ENCODE assay signal across 37 cellular contexts in genomic region chr7:136302049-136302448, GRCh38.
"Had no signal": no experiment of that assay in that cellular context is flagged by ENCODE, and none has a peak within 500 bp of the region (broad histone marks: within the 10 kb centered on the region; RNA-seq: fewer than 3 reads in every experiment).

No MANE protein-coding gene starts in this region.

- H3K4me3 Mint-ChIP-seq: activated B cell treated with CpG ODN at 0.5 μM for 24 hours; activated CD4-positive, alpha-beta memory T cell treated with anti-CD3 and anti-CD28 coated beads for 36 hours; activated CD4-positive, alpha-beta T cell treated with anti-CD3 and anti-CD28 coated beads, Interleukin-2, amount 10 ng/mL, durations not matched to agents 24 days and 14 days; activated CD8-positive, alpha-beta T cell treated with anti-CD3 and anti-CD28 coated beads for 36 hours; activated naive CD4-positive, alpha-beta T cell treated with anti-CD3 and anti-CD28 coated beads for 36 hours; activated naive CD8-positive, alpha-beta T cell treated with anti-CD3 and anti-CD28 coated beads for 36 hours; activated T-cell treated with anti-CD3 and anti-CD28 coated beads, Interleukin-2, amount 50 U/mL, for 4 hours; activated T-cell treated with anti-CD3 and anti-CD28 coated beads, Interleukin-2, amount 50 U/mL, for 72 hours; activated T-helper 1 cell treated with anti-CD3 and anti-CD28 coated beads, Interleukin-12 subunit alpha, Interleukin-12 subunit beta, Interleukin-2, Interleukin-4 antibody, amounts not matched to agents 30 ng/mL and 10 ng/mL and 1 ng/mL, durations not matched to agents 14 hours and 24 hours and 36 hours; activated T-helper 17 cell treated with anti-CD3 and anti-CD28 coated beads, Interleukin-2, amount 50 U/mL, for 72 hours; brain; central memory CD8-positive, alpha-beta T cell; T-helper 1 cell treated with Interleukin-12 subunit alpha and Interleukin-12 subunit beta and Interleukin-4 antibody, amounts not matched to agents 30 μg/mL and 1 μg/mL, for 36 hours; T-helper 2 cell treated with Interferon-gamma antibody and Interleukin-4, amounts not matched to agents 5 μg/mL and 100 μg/mL, for 36 hours had no signal

- ATAC-seq: activated CD8-positive, alpha-beta T cell treated with anti-CD3 and anti-CD28 coated beads for 36 hours; activated naive CD4-positive, alpha-beta T cell treated with anti-CD3 and anti-CD28 coated beads, Interleukin-2, amount 50 U/mL, for 72 hours; activated T-cell treated with anti-CD3 and anti-CD28 coated beads, Interleukin-2, amount 50 U/mL, for 4 hours; activated T-cell treated with anti-CD3 and anti-CD28 coated beads, Interleukin-2, amount 50 U/mL, for 72 hours; activated T-helper 17 cell treated with anti-CD3 and anti-CD28 coated beads, Interleukin-2, amount 50 U/mL, for 72 hours had no signal

- H3K27ac ChIP-seq: adrenal gland, ascending aorta, cardiac muscle cell, VCaP had no signal

- DNase-seq: activated B cell treated with CpG ODN at 0.5 μM for 24 hours; activated CD4-positive, alpha-beta memory T cell treated with anti-CD3 and anti-CD28 coated beads for 36 hours; activated CD4-positive, alpha-beta T cell treated with anti-CD3 and anti-CD28 coated beads for 4 hours; activated CD4-positive, alpha-beta T cell treated with anti-CD3 and anti-CD28 coated beads, Interleukin-2, amount 10 ng/mL, durations not matched to agents 24 days and 14 days; activated CD4-positive, alpha-beta T cell treated with anti-CD3 and anti-CD28 coated beads, Interleukin-2, amount 50 U/mL, for 1 hour; activated CD4-positive, alpha-beta T cell treated with anti-CD3 and anti-CD28 coated beads, Interleukin-2, amount 50 U/mL, for 4 hours; activated CD4-positive, CD25-positive, alpha-beta regulatory T cell treated with anti-CD3 and anti-CD28 coated beads, Interleukin-2, amount 50 U/mL, for 72 hours; activated CD8-positive, alpha-beta memory T cell treated with anti-CD3 and anti-CD28 coated beads, Interleukin-2, amount 50 U/mL, for 4 hours; activated CD8-positive, alpha-beta T cell treated with anti-CD3 and anti-CD28 coated beads for 36 hours; activated effector memory CD4-positive, alpha-beta T cell treated with anti-CD3 and anti-CD28 coated beads, Interleukin-2, amount 50 U/mL, for 16 hours; activated gamma-delta T cell treated with Interleukin-2 at 50 U/mL for 16 hours; activated naive CD4-positive, alpha-beta T cell; activated naive CD4-positive, alpha-beta T cell treated with anti-CD3 and anti-CD28 coated beads for 36 hours; activated naive CD4-positive, alpha-beta T cell treated with anti-CD3 and anti-CD28 coated beads, Interleukin-2, amount 50 U/mL, for 16 hours; activated naive CD8-positive, alpha-beta T cell treated with anti-CD3 and anti-CD28 coated beads for 36 hours; activated T-cell treated with anti-CD3 and anti-CD28 coated beads for 4 hours; activated T-cell treated with anti-CD3 and anti-CD28 coated beads, Interleukin-2, amount 50 U/mL, for 1 hour; activated T-cell treated with anti-CD3 and anti-CD28 coated beads, Interleukin-2, amount 50 U/mL, for 4 hours; activated T-cell treated with anti-CD3 and anti-CD28 coated beads, Interleukin-2, amount 50 U/mL, for 72 hours; adrenal gland; amygdala; anterior cingulate cortex; caudate nucleus; cerebellar nuclear complex; T-helper 1 cell; T-helper 2 cell; T-helper 9 cell had no signal

- H3K36me3 Mint-ChIP-seq: activated CD4-positive, alpha-beta memory T cell treated with anti-CD3 and anti-CD28 coated beads for 36 hours; activated naive CD4-positive, alpha-beta T cell treated with anti-CD3 and anti-CD28 coated beads, Interleukin-2, amount 50 U/mL, for 72 hours; activated naive CD8-positive, alpha-beta T cell treated with anti-CD3 and anti-CD28 coated beads for 36 hours; brain had no signal

- H3K4me3 ChIP-seq: adrenal gland, ascending aorta, cardiac muscle cell had no signal

- H3K9me3 Mint-ChIP-seq: T-helper 1 cell treated with Interleukin-12 subunit alpha and Interleukin-12 subunit beta and Interleukin-4 antibody, amounts not matched to agents 30 μg/mL and 1 μg/mL, for 36 hours had no signal

- H3K4me1 Mint-ChIP-seq: activated B cell treated with CpG ODN at 0.5 μM for 24 hours; activated CD4-positive, alpha-beta T cell treated with anti-CD3 and anti-CD28 coated beads, Interleukin-2, amount 10 ng/mL, durations not matched to agents 24 days and 14 days; activated naive CD8-positive, alpha-beta T cell treated with anti-CD3 and anti-CD28 coated beads for 36 hours; activated T-helper 17 cell treated with anti-CD3 and anti-CD28 coated beads, Interleukin-2, amount 50 U/mL, for 72 hours; brain; central memory CD8-positive, alpha-beta T cell had no signal

- H3K4me1 ChIP-seq: adrenal gland, ascending aorta had no signal

- H3K27me3 Mint-ChIP-seq: activated B cell treated with CpG ODN at 0.5 μM for 24 hours; activated CD4-positive, alpha-beta memory T cell treated with anti-CD3 and anti-CD28 coated beads for 36 hours; activated CD4-positive, alpha-beta T cell treated with anti-CD3 and anti-CD28 coated beads, Interleukin-2, amount 10 ng/mL, durations not matched to agents 24 days and 14 days; activated CD8-positive, alpha-beta T cell treated with anti-CD3 and anti-CD28 coated beads for 36 hours; activated naive CD8-positive, alpha-beta T cell treated with anti-CD3 and anti-CD28 coated beads for 36 hours; activated T-helper 17 cell treated with anti-CD3 and anti-CD28 coated beads, Interleukin-2, amount 50 U/mL, for 72 hours; central memory CD8-positive, alpha-beta T cell had no signal

- H3K36me3 ChIP-seq: adrenal gland, ascending aorta, cardiac muscle cell had no signal

- H3K27me3 ChIP-seq: adrenal gland, ascending aorta, cardiac muscle cell had no signal

- H3K27ac Mint-ChIP-seq: activated B cell treated with CpG ODN at 0.5 μM for 24 hours; activated CD4-positive, alpha-beta memory T cell treated with anti-CD3 and anti-CD28 coated beads for 36 hours; activated CD4-positive, alpha-beta T cell treated with anti-CD3 and anti-CD28 coated beads, Interleukin-2, amount 10 ng/mL, durations not matched to agents 24 days and 14 days; activated CD8-positive, alpha-beta T cell treated with anti-CD3 and anti-CD28 coated beads for 36 hours; activated naive CD4-positive, alpha-beta T cell treated with anti-CD3 and anti-CD28 coated beads for 36 hours; activated naive CD4-positive, alpha-beta T cell treated with anti-CD3 and anti-CD28 coated beads, Interleukin-2, amount 50 U/mL, for 72 hours; activated naive CD8-positive, alpha-beta T cell treated with anti-CD3 and anti-CD28 coated beads for 36 hours; activated T-cell treated with anti-CD3 and anti-CD28 coated beads, Interleukin-2, amount 50 U/mL, for 72 hours; activated T-helper 1 cell treated with anti-CD3 and anti-CD28 coated beads, Interleukin-12 subunit alpha, Interleukin-12 subunit beta, Interleukin-2, Interleukin-4 antibody, amounts not matched to agents 30 ng/mL and 10 ng/mL and 1 ng/mL, durations not matched to agents 14 hours and 24 hours and 36 hours; activated T-helper 17 cell treated with anti-CD3 and anti-CD28 coated beads, Interleukin-2, amount 50 U/mL, for 72 hours; brain; T-helper 1 cell treated with Interleukin-12 subunit alpha and Interleukin-12 subunit beta and Interleukin-4 antibody, amounts not matched to agents 30 μg/mL and 1 μg/mL, for 36 hours; T-helper 2 cell treated with Interferon-gamma antibody and Interleukin-4, amounts not matched to agents 5 μg/mL and 100 μg/mL, for 36 hours had no signal

- H3K9me3 ChIP-seq: adrenal gland, ascending aorta had no signal
